ENCODE assay signal across 1 cellular context in the genomic region with DNA sequence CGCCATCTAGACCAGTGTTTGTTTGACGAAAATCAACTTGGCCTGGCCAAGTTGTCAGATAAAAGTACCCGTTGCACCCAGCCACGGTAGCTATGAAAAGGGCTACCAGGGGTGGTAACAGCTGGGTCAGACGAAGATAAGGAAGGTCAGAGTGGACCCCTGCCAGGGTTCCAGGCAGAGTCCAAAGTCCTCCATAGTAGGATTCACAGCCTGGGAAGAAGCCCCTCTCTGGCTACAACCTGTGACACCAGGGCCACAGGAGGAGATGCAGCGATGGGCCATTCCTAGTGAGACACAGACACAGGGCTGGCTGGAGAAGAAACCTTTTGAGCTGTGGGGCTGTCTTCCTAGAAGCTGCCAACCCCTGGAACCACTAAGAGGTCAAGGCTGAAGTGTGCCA.
TF ChIP-seq lines count a peak whose summit lies in the region.

No MANE protein-coding gene starts in this region.

TF ChIP-seq in HepG2, 621 proteins besides CTCF, POLR2A, EP300 and RAD21:
- TF ChIP-seq ZFP90 (CRISPR knock-in tag; IDR thresholded peaks at IDR 0.05; ENCODE audit: borderline replicate concordance): no peak
- peak; percentile 27; the same call in 1 of the 2 replicates for TF ChIP-seq STAG1 (CRISPR knock-in tag; IDR thresholded peaks at IDR 0.05)
- no peak for TF ChIP-seq ZNF749 (CRISPR knock-in tag; IDR thresholded peaks at IDR 0.05; ENCODE audit: borderline replicate concordance)
- TF ChIP-seq, protein P1, sequence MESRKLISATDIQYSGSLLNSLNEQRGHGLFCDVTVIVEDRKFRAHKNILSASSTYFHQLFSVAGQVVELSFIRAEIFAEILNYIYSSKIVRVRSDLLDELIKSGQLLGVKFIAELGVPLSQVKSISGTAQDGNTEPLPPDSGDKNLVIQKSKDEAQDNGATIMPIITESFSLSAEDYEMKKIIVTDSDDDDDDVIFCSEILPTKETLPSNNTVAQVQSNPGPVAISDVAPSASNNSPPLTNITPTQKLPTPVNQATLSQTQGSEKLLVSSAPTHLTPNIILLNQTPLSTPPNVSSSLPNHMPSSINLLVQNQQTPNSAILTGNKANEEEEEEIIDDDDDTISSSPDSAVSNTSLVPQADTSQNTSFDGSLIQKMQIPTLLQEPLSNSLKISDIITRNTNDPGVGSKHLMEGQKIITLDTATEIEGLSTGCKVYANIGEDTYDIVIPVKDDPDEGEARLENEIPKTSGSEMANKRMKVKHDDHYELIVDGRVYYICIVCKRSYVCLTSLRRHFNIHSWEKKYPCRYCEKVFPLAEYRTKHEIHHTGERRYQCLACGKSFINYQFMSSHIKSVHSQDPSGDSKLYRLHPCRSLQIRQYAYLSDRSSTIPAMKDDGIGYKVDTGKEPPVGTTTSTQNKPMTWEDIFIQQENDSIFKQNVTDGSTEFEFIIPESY (CRISPR knock-in tag; IDR thresholded peaks at IDR 0.05): no peak
- no peak for TF ChIP-seq KDM1A (CRISPR knock-in tag; IDR thresholded peaks at IDR 0.05)
